ENCODE assay signal across 8 cellular contexts in the genomic region with DNA sequence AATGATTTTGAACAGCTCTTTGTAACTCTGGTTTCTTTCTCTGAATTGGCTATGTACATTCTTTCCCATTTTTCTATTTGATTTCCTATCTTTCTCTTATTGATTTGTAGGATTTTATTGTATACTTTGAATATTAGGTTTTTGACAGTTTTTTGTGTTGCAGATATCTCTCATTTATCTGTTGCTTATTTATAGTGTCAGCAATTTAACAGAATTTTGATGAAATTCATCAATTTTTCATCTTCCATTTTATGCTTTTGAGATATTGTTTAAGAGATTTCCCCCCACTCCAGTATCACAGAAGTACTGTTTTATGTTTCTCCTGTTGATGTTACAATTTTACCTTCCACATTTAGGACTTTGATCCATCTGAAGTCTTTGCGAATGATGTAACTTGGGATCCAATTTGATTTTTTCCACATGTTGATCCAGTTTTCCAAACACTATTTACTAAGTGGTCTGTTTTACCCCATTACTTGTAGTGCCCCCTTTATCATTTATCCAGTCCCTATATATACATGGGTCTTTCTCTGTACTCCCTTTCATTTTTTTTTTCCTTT.
"Had no signal": no experiment of that assay in that cellular context is flagged by ENCODE, and none has a peak within 500 bp of the region (broad histone marks: within the 10 kb centered on the region; RNA-seq: fewer than 3 reads in every experiment).

No MANE protein-coding gene starts in this region.

- ATAC-seq: HCT116 had no signal

- H3K4me1 Mint-ChIP-seq: IgD-negative memory B cell had no signal

- H3K4me3 Mint-ChIP-seq: HFFc6, IgD-negative memory B cell had no signal

- DNase-seq: GM23248, GOT3, H7, HFFc6 had no signal

- H3K27me3 Mint-ChIP-seq: IgD-negative memory B cell had no signal

- H3K27ac ChIP-seq: GM23248, HL-60 had no signal

- H3K4me1 ChIP-seq: HAP-1 had no signal

- H3K4me3 ChIP-seq: GM23248, HAP-1 had no signal

- H2AFZ ChIP-seq: GM23248 had no signal

- H3K27ac Mint-ChIP-seq: HFFc6, IgD-negative memory B cell had no signal

- H3K9me3 ChIP-seq: HAP-1 had no signal

- H3K9me3 Mint-ChIP-seq: HFFc6 had no signal

- H3K9ac ChIP-seq: GM23248 had no signal
